8 cellular contexts compared by ENCODE assay signal in the genomic region with DNA sequence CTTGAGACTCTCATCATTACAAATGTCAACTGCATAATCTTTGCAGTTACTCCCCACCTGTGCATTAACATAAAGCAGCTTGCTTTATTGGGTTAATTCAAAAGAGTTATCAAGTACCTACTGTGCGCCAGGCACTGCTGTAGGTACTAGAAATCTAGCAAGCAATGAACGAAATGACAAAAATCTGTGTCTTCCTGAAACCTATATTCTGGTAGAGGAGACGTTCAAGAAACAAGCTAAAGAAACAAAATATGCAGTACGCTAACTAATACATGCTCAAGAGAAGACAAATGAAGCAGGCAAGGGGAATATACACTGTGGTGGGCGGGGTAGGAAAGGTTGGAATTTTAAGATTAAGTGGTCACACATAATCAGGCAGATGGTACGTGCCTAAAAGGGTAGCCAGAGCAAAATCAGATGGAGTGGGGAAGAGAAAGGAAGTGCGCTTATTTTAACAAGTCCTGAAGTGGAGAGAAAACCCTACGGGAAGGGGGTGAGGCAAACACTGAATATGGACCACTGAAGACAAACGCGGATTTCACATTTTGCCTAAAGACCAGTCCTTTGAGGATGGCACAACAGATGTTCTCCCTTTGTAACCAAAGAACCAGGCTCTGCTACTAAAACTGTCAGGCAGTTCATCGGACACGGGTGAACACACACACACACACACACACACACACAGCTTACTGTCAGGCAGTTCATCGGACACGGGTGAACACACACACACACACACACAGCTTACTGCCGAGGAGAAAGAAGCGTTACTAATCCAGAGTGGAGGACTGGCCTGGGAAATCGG. TPM values are rescaled to one million over a fixed set of nuclear protein-coding genes. Genes with fewer than 3 reads are reported as not detected.
DNase-seq lines count a peak whose midpoint lies in the region; ATAC-seq lines count a peak whose summit lies in the region.

No MANE protein-coding gene starts in this region.

- 35% methylated on average over 15 of the region's 17 CpGs for WGBS in HUES64

- peak; percentile 88 for DNase-seq in Caki2 (ENCODE audit: low read depth)
- no peak for DNase-seq in activated naive CD8-positive, alpha-beta T cell treated with anti-CD3 and anti-CD28 coated beads for 36 hours
- peak; percentile 21 for DNase-seq in iris pigment epithelial cell (ENCODE audit: low read depth)
- DNase-seq in AG08396 (ENCODE audit: low spot score) = no peak
- DNase-seq in retina = no peak

- peaks cover 70% of the 10 kb centered on the region for H3K27me3 Mint-ChIP-seq in activated naive CD8-positive, alpha-beta T cell treated with anti-CD3 and anti-CD28 coated beads for 36 hours

- no peak overlapping the region for H3K27ac ChIP-seq in HUES64 (ENCODE audit: low read depth, low read length)

- in situ Hi-C loops in Caki2 (cut with HindIII; ENCODE audit: low pct_unique_long_range_greater_than_20kb, low sequenced_read_pairs) = no loop called here

- H3K9me3 Mint-ChIP-seq in activated naive CD8-positive, alpha-beta T cell treated with anti-CD3 and anti-CD28 coated beads for 36 hours = no peaks in the 10 kb centered on the region

- H3K4me1 ChIP-seq in HUES64 (ENCODE audit: insufficient read depth, low read length) = peaks cover 6% of the 10 kb centered on the region; the same call in 1 of the 2 replicates

- no peak for ATAC-seq in HG02623 (IDR thresholded peaks at IDR 0.05; ENCODE audit: unreplicated experiment)
- ATAC-seq in GM19328 (IDR thresholded peaks at IDR 0.05; ENCODE audit: unreplicated experiment) = no peak

- no peak overlapping the region for H3K27ac Mint-ChIP-seq in activated naive CD8-positive, alpha-beta T cell treated with anti-CD3 and anti-CD28 coated beads for 36 hours

- no peaks in the 10 kb centered on the region for H3K36me3 ChIP-seq in HUES64 (ENCODE audit: insufficient read depth, low read length)

- H3K4me3 ChIP-seq in HUES64 (ENCODE audit: low read length) = peak overlapping the region; percentile 60

- peaks cover 8% of the 10 kb centered on the region for H3K4me1 Mint-ChIP-seq in activated naive CD8-positive, alpha-beta T cell treated with anti-CD3 and anti-CD28 coated beads for 36 hours

- H3K36me3 Mint-ChIP-seq in activated naive CD8-positive, alpha-beta T cell treated with anti-CD3 and anti-CD28 coated beads for 36 hours = peaks cover 2% of the 10 kb centered on the region

- H3K4me3 Mint-ChIP-seq in activated naive CD8-positive, alpha-beta T cell treated with anti-CD3 and anti-CD28 coated beads for 36 hours = peak overlapping the region; percentile 72

- H3K9ac ChIP-seq in HUES64 (ENCODE audit: low read depth, low read length) = no peak overlapping the region

- no peaks in the 10 kb centered on the region for H3K9me3 ChIP-seq in HUES64 (ENCODE audit: insufficient read depth, low read depth, low read length)

- H3K27me3 ChIP-seq in HUES64 (ENCODE audit: insufficient read depth, low read length) = peaks cover 71% of the 10 kb centered on the region

RNA-seq across cellular contexts. Expression of a gene that starts 1.2 kb away (rescaled TPM):
- 13.6 and 14.6 TPM in 2 replicates for total RNA-seq in Caki2 (2014; rRNA removed; shearing (Covaris generic); ENCODE audit: low replicate concordance)
- 1.3 TPM for polyA plus RNA-seq in HUES64 (2013, experiment 1 of 2)
- 2.0 TPM for polyA plus RNA-seq in HUES64 (2013, experiment 2 of 2)
- not detected for total RNA-seq in activated naive CD8-positive, alpha-beta T cell treated with anti-CD3 and anti-CD28 coated beads for 36 hours

RNA-seq across cellular contexts. Expression of a gene that starts 50.7 kb away (rescaled TPM):
- total RNA-seq in Caki2 (2014; rRNA removed; shearing (Covaris generic); ENCODE audit: low replicate concordance) = 17.2 and 18.4 TPM in 2 replicates
- 5.7 TPM for polyA plus RNA-seq in HUES64 (2013, experiment 1 of 2)
- 6.8 TPM for polyA plus RNA-seq in HUES64 (2013, experiment 2 of 2)
- 10 to 100 TPM; 15.2 to 15.9 TPM for total RNA-seq in activated naive CD8-positive, alpha-beta T cell treated with anti-CD3 and anti-CD28 coated beads for 36 hours

Comparison
In these comparisons a context has a peak if more than half of its experiments do, and no peak if none do; other contexts are left out.
1. DNase-seq: peak in Caki2 (single experiment) and iris pigment epithelial cell (single experiment); none in activated naive CD8-positive, alpha-beta T cell treated with anti-CD3 and anti-CD28 coated beads for 36 hours (single experiment), AG08396 (single experiment) and retina (single experiment).
2. RNA of a gene that starts 1.2 kb away (total RNA-seq): 13.6 to 14.6 TPM in Caki2; not detected in activated naive CD8-positive, alpha-beta T cell treated with anti-CD3 and anti-CD28 coated beads for 36 hours; every median in the first group is over 10 times any median in the second.